Comparison of ENCODE assay signal across 8 cellular contexts in genomic region chr1:3085721-3086120, GRCh38. TPM values are rescaled to one million over a fixed set of nuclear protein-coding genes. Genes with fewer than 3 reads are reported as not detected.
"Had no signal": no experiment of that assay in that cellular context is flagged by ENCODE, and none has a peak within 500 bp of the region (broad histone marks: within the 10 kb centered on the region; RNA-seq: fewer than 3 reads in every experiment).

No MANE protein-coding gene starts in this region.

- H3K4me3 Mint-ChIP-seq: IgD-negative memory B cell had no signal

- H3K4me3 ChIP-seq: K562 had no signal

- H3K9me3 Mint-ChIP-seq: IgD-negative memory B cell had no signal

- DNase-seq: IMR-90 had no signal

- ATAC-seq: HepG2, K562 had no signal

- H3K27ac ChIP-seq: HL-60 had no signal

- FAIRE-seq: HepG2, HTR-8/SVneo, K562 had no signal

- H3K36me3 Mint-ChIP-seq: IgD-negative memory B cell had no signal

- H3K27ac Mint-ChIP-seq: IgD-negative memory B cell had no signal

RNA-seq across cellular contexts. Expression of gene PRDM16, which starts 16.7 kb away (rescaled TPM):
- total RNA-seq: HT-29, HT1080, IMR-90 had no signal
- polyA plus RNA-seq: IgD-negative memory B cell had no signal
